Comparison of ENCODE assay signal across 9 cellular contexts in genomic region chr13:20567881-20568528, GRCh38. TPM values are rescaled to one million over a fixed set of nuclear protein-coding genes. Genes with fewer than 3 reads are reported as not detected.
DNase-seq lines count a peak whose midpoint lies in the region; ATAC-seq, FAIRE-seq and TF ChIP-seq lines count a peak whose summit lies in the region.
"Had no signal": no experiment of that assay in that cellular context is flagged by ENCODE, and none has a peak within 500 bp of the region (broad histone marks: within the 10 kb centered on the region; RNA-seq: fewer than 3 reads in every experiment).

No MANE protein-coding gene starts in this region.

- no peaks in the 10 kb centered on the region for H3K27me3 Mint-ChIP-seq in activated naive CD4-positive, alpha-beta T cell treated with anti-CD3 and anti-CD28 coated beads, Interleukin-2, amount 10 ng/mL, durations not matched to agents 7 days and 5 days

- peaks cover 15% of the 10 kb centered on the region for H3K4me1 Mint-ChIP-seq in activated naive CD4-positive, alpha-beta T cell treated with anti-CD3 and anti-CD28 coated beads, Interleukin-2, amount 10 ng/mL, durations not matched to agents 7 days and 5 days

- H3K36me3 Mint-ChIP-seq in activated naive CD4-positive, alpha-beta T cell treated with anti-CD3 and anti-CD28 coated beads, Interleukin-2, amount 10 ng/mL, durations not matched to agents 7 days and 5 days, result peaks cover 15% of the 10 kb centered on the region

- SMC1A ChIA-PET in GM12878 (lab: Charles Lee; ENCODE audit: uncharacterized antibody, unreplicated experiment), result interaction anchor here (0.6 to 1.3 kb wide), 3 partner anchors 40 to 205 kb away, joined by 3 to 13 read pairs (median 3); no protein-coding TSS in a partner anchor

- WGBS in GM12878 (ENCODE audit: insufficient coverage, insufficient replicate concordance, low lambda C conversion rate, missing lambda C conversion rate), result 84% methylated on average over 9 of the region's 9 CpGs
- 18 to 29% methylated on average over 9 of the region's 9 CpGs for WGBS in transverse colon (ENCODE audit: low coverage in 1 of 2), 2 donors

- no peak for TF ChIP-seq POLR2A in GM12878 (IDR thresholded peaks at IDR 0.05; ENCODE audit: low read depth, low read length)
- no peak for TF ChIP-seq POLR2A in transverse colon (IDR thresholded peaks at IDR 0.05)

- TF ChIP-seq CTCF in GM12878 (IDR thresholded peaks at IDR 0.05 in 2 of 3, conservative IDR thresholded peaks at IDR 0.05 in 1 of 3; ENCODE audit: control insufficient read depth in 2 of 3, extremely low read depth in 1 of 3, insufficient read depth in 1 of 3, low read depth in 3 of 3, low read length in 3 of 3) (no peak), lower lobe of right lung (IDR thresholded peaks at IDR 0.05) (no peak), transverse colon (IDR thresholded peaks at IDR 0.05) (no peak)

- H4K20me1 ChIP-seq in GM12878 (ENCODE audit: control insufficient read depth, insufficient read depth), result no peaks in the 10 kb centered on the region

- peak overlapping the region; percentile 82 for H3K4me3 ChIP-seq in GM12878
- peak overlapping the region; percentile 88 for H3K4me3 ChIP-seq in lower lobe of right lung
- H3K4me3 ChIP-seq in transverse colon, result peak overlapping the region; percentile 56 to 68 (median 64)

- TF ChIP-seq RAD21 in GM12878 (IDR thresholded peaks at IDR 0.05; ENCODE audit: insufficient read depth, low read depth, low read length), result no peak

- no peak for DNase-seq in activated naive CD4-positive, alpha-beta T cell treated with anti-CD3 and anti-CD28 coated beads, Interleukin-2, amount 10 ng/mL, durations not matched to agents 7 days and 5 days
- no peak for DNase-seq in activated naive CD4-positive, alpha-beta T cell (lab: John Stamatoyannopoulos, UW)
- DNase-seq in GM12878 (ENCODE audit: low read depth, low spot score) (no peak), lower lobe of right lung (no peak), transverse colon (no peak)
- DNase-seq: activated CD4-positive, alpha-beta T cell treated with anti-CD3 and anti-CD28 coated beads for 1 hour had no signal

- no peaks in the 10 kb centered on the region for H3K27me3 ChIP-seq in GM12878 (replicated peaks in 1 of 2; ENCODE audit: control insufficient read depth in 2 of 2, insufficient read depth in 2 of 2, low read length in 1 of 2)
- H3K27me3 ChIP-seq in lower lobe of right lung (ENCODE audit: low read depth), result no peaks in the 10 kb centered on the region
- H3K27me3 ChIP-seq in transverse colon, result no peaks in the 10 kb centered on the region

- FAIRE-seq in GM12878 (lab: Jason Lieb, UNC), result no peak

- peak overlapping the region; percentile 85 for H3K4me2 ChIP-seq in GM12878 (ENCODE audit: control insufficient read depth, insufficient read depth)

- H3K79me2 ChIP-seq in GM12878 (ENCODE audit: control insufficient read depth, insufficient read depth, low read length), result no peaks in the 10 kb centered on the region

- H3K9me3 ChIP-seq in GM12878 (replicated peaks; ENCODE audit: control insufficient read depth, insufficient read depth, low read length) (no peaks in the 10 kb centered on the region; the same call in 2 of the 3 replicates), lower lobe of right lung (no peaks in the 10 kb centered on the region), transverse colon (peaks cover 0 to 5% of the 10 kb centered on the region in 2 donors)

- H3K27ac ChIP-seq in GM12878 (ENCODE audit: control insufficient read depth, insufficient read depth), result peak overlapping the region; percentile 69; the same call in 1 of the 2 replicates
- H3K27ac ChIP-seq in lower lobe of right lung, result peak overlapping the region; percentile 96
- peak overlapping the region; percentile 93 to 97 (median 97) for H3K27ac ChIP-seq in transverse colon

- peak overlapping the region; percentile 81 for H3K9ac ChIP-seq in GM12878 (ENCODE audit: control insufficient read depth, insufficient read depth, low read length)

- intact Hi-C loops in GM12878 (cut with micrococcal nuclease; ENCODE audit: unreplicated experiment) (loop anchor here (2.0 kb wide), 1 partner anchor 41 kb away; no protein-coding TSS in a partner anchor), lower lobe of right lung (cut with DNase I) (no loop called here), transverse colon (cut with DNase I; ENCODE audit: low total_unique reads) (no loop called here)

- peak overlapping the region; percentile 93 for H3K4me3 Mint-ChIP-seq in activated naive CD4-positive, alpha-beta T cell treated with anti-CD3 and anti-CD28 coated beads, Interleukin-2, amount 10 ng/mL, durations not matched to agents 7 days and 5 days

- H2AFZ ChIP-seq in GM12878 (ENCODE audit: control insufficient read depth, low read depth, low read length), result peak overlapping the region; percentile 95

- TF ChIP-seq EP300 in GM12878 (IDR thresholded peaks at IDR 0.05; ENCODE audit: borderline replicate concordance in 1 of 2, control insufficient read depth in 1 of 2, low read depth in 2 of 2, low read length in 2 of 2), result no peak
- TF ChIP-seq EP300 in transverse colon (IDR thresholded peaks at IDR 0.05; ENCODE audit: low read depth), result no peak

- in situ Hi-C loops in GM12878 (cut with MboI) (no loop called here), transverse colon (cut with MboI; ENCODE audit: low pct_ligation_motif_present in 1 of 4, low pct_unique_long_range_greater_than_20kb in 1 of 4, low sequenced_read_pairs in 3 of 4) (no loop called here)

- RAD21 ChIA-PET in GM12878 (lab: Charles Lee; ENCODE audit: unreplicated experiment), result no interaction called here

- H3K9me3 Mint-ChIP-seq in activated naive CD4-positive, alpha-beta T cell treated with anti-CD3 and anti-CD28 coated beads, Interleukin-2, amount 10 ng/mL, durations not matched to agents 7 days and 5 days, result peaks cover 10% of the 10 kb centered on the region

- CTCF ChIA-PET in activated naive CD4-positive, alpha-beta T cell treated with anti-CD3 and anti-CD28 coated beads, Interleukin-2, amount 10 ng/mL, durations not matched to agents 7 days and 5 days (lab: Charles Lee), result interaction anchor here (0.8 to 1.9 kb wide), 2 partner anchors 72 to 407 kb away, joined by 3 to 4 read pairs; partner anchors contain the start of gene GJA3
- CTCF ChIA-PET in GM12878 (lab: Yijun Ruan, JAX), result interaction anchor here (0.7 kb wide), 1 partner anchor 360 kb away, joined by 3 read pairs; no protein-coding TSS in a partner anchor

- POLR2A ChIA-PET in GM12878 (lab: Charles Lee), result interaction anchor here (1.1 kb wide), 1 partner anchor 45 kb away, joined by 3 read pairs; no protein-coding TSS in a partner anchor

- BruUV-seq in GM12878 (replicated peaks; lab: Mats Ljungman, UMichigan), result TSS peak; percentile 69

- H3K27ac Mint-ChIP-seq in activated naive CD4-positive, alpha-beta T cell treated with anti-CD3 and anti-CD28 coated beads, Interleukin-2, amount 10 ng/mL, durations not matched to agents 7 days and 5 days, result peak overlapping the region; percentile 88

- ATAC-seq in GM12878 (no peak), lower lobe of right lung (no peak), GM21576 (IDR thresholded peaks at IDR 0.05; ENCODE audit: unreplicated experiment) (no peak), GM21526 (IDR thresholded peaks at IDR 0.05; ENCODE audit: low FRiP score, unreplicated experiment) (no peak), GM18511 (IDR thresholded peaks at IDR 0.05; ENCODE audit: unreplicated experiment) (no peak)

- H3K4me1 ChIP-seq in GM12878 (ENCODE audit: control insufficient read depth, insufficient read depth, low read length) (no peaks in the 10 kb centered on the region; the same call in 1 of the 2 replicates), lower lobe of right lung (peaks cover 12% of the 10 kb centered on the region), transverse colon (peaks cover 0 to 16% (median 9%) of the 10 kb centered on the region in 4 donors)

- no peaks in the 10 kb centered on the region for H3K36me3 ChIP-seq in GM12878 (ENCODE audit: control insufficient read depth in 2 of 2, insufficient read depth in 2 of 2, low read length in 1 of 2)
- H3K36me3 ChIP-seq in lower lobe of right lung, result no peaks in the 10 kb centered on the region
- H3K36me3 ChIP-seq in transverse colon, result no peaks in the 10 kb centered on the region

RNA-seq across cellular contexts. Expression of gene IFT88, which starts 1.0 kb away (rescaled TPM):
- total RNA-seq in GM12878 (2013; cell fraction: nucleolus; rRNA removed), result 18.7 and 22.4 TPM in 2 replicates
- total RNA-seq in GM12878 (2014; rRNA removed) (3.4 and 3.7 TPM in 2 replicates), GM12878 (2014; rRNA removed; fragmentation: Illumina TruSeq; extraction: Trizol) (5.2 and 5.4 TPM in 2 replicates), GM12878 (2021) (3.5 and 4.3 TPM in 2 replicates), lower lobe of right lung (15.3 TPM), transverse colon (10 to 100 TPM in 3 of 4 donors, 1 to 10 TPM in 1; 3.4 to 22.9 (median 16.6) TPM)
- polyA plus RNA-seq in GM12878 (2011; ENCODE audit: low read depth), result 1.7 TPM
- polyA plus RNA-seq in GM12878 (2011; rRNA removed) (2.9 and 5.1 TPM in 2 replicates), GM12878 (2014; fragmentation: Illumina TruSeq; extraction: Trizol) (4.8 and 5.9 TPM in 2 replicates), GM12878 (2014; fragmentation: Nextera tagmentation; extraction: Ambion mirVana) (1 to 10 TPM; 3.3 to 3.8 TPM), GM12878 (2014; rRNA removed) (2.4 and 3.8 TPM in 2 replicates), GM12878 (2016; fragmentation: Nextera tagmentation; extraction: Ambion mirVana) (1 to 10 TPM; 5.0 to 5.6 TPM)
- polyA plus RNA-seq in GM12878 (2011; cell fraction: cytosol; rRNA removed), result 0.97 and 1.6 TPM in 2 replicates
- polyA plus RNA-seq in GM12878 (2011; cell fraction: nucleus; rRNA removed), result 3.4 and 4.3 TPM in 2 replicates
- polyA plus RNA-seq in GM12878 (2012), result 2.9 and 3.0 TPM in 2 replicates
- polyA minus RNA-seq in GM12878 (2011; rRNA and poly(A)+ RNA removed), result 3.0 and 3.2 TPM in 2 replicates
- polyA minus RNA-seq in GM12878 (2011; cell fraction: cytosol; rRNA and poly(A)+ RNA removed), result 1.7 and 2.1 TPM in 2 replicates
- polyA minus RNA-seq in GM12878 (2011; cell fraction: nucleus; rRNA and poly(A)+ RNA removed), result 4.8 and 7.2 TPM in 2 replicates

RNA-seq across cellular contexts. Expression of gene CRYL1, which starts 42.3 kb away (rescaled TPM):
- 24.8 and 28.0 TPM in 2 replicates for total RNA-seq in GM12878 (2013; cell fraction: nucleolus; rRNA removed)
- total RNA-seq in GM12878 (2014; rRNA removed), result 11.3 and 11.5 TPM in 2 replicates
- total RNA-seq in GM12878 (2014; rRNA removed; fragmentation: Illumina TruSeq; extraction: Trizol), result 7.3 and 7.5 TPM in 2 replicates
- total RNA-seq in GM12878 (2021), result 10.4 and 10.7 TPM in 2 replicates
- 12.6 TPM for polyA plus RNA-seq in GM12878 (2011; ENCODE audit: low read depth)
- 33.7 and 36.7 TPM in 2 replicates for polyA plus RNA-seq in GM12878 (2011; rRNA removed)
- 38.7 and 51.2 TPM in 2 replicates for polyA plus RNA-seq in GM12878 (2011; cell fraction: cytosol; rRNA removed)
- 19.9 and 25.2 TPM in 2 replicates for polyA plus RNA-seq in GM12878 (2011; cell fraction: nucleus; rRNA removed)
- 13.4 and 17.8 TPM in 2 replicates for polyA plus RNA-seq in GM12878 (2012)
- 8.0 and 12.9 TPM in 2 replicates for polyA plus RNA-seq in GM12878 (2014; fragmentation: Illumina TruSeq; extraction: Trizol)
- 1 to 10 TPM; 5.5 to 7.9 TPM for polyA plus RNA-seq in GM12878 (2014; fragmentation: Nextera tagmentation; extraction: Ambion mirVana)
- polyA plus RNA-seq in GM12878 (2014; rRNA removed), result 11.6 and 13.8 TPM in 2 replicates
- polyA plus RNA-seq in GM12878 (2016; fragmentation: Nextera tagmentation; extraction: Ambion mirVana), result 10 to 100 TPM; 13.0 to 13.8 TPM
- 27.8 and 30.2 TPM in 2 replicates for polyA minus RNA-seq in GM12878 (2011; rRNA and poly(A)+ RNA removed)
- polyA minus RNA-seq in GM12878 (2011; cell fraction: cytosol; rRNA and poly(A)+ RNA removed), result 4.9 and 6.0 TPM in 2 replicates
- 7.1 and 8.6 TPM in 2 replicates for polyA minus RNA-seq in GM12878 (2011; cell fraction: nucleus; rRNA and poly(A)+ RNA removed)
- 24.9 TPM for total RNA-seq in lower lobe of right lung
- 100 to 1,000 TPM in 3 of 4 donors, 10 to 100 TPM in 1; 75.0 to 188 (median 145) TPM for total RNA-seq in transverse colon
